ENCODE assay signal across 9 cellular contexts in genomic region chr16:62225675-62226074, GRCh38.
A peak's percentile ranks its signal among the peaks of the same experiment; 100 is the strongest.
DNase-seq lines count a peak whose midpoint lies in the region; ATAC-seq and TF ChIP-seq lines count a peak whose summit lies in the region.
"Had no signal": no experiment of that assay in that cellular context is flagged by ENCODE, and none has a peak within 500 bp of the region (broad histone marks: within the 10 kb centered on the region; RNA-seq: fewer than 3 reads in every experiment).

No MANE protein-coding gene starts in this region.

- H3K4me2 ChIP-seq in GM23248 (ENCODE audit: unreplicated experiment): no peak overlapping the region

- H3K9me3 ChIP-seq in GM23248 (ENCODE audit: low read depth) (no peaks in the 10 kb centered on the region), MG63 (no peaks in the 10 kb centered on the region)
- H3K9me3 ChIP-seq: ovary had no signal

- intact Hi-C loops in posterior vena cava (cut with DNase I): no loop called here

- no peak overlapping the region for H3K9ac ChIP-seq in GM23248

- no peaks in the 10 kb centered on the region for H4K20me1 ChIP-seq in GM23248 (ENCODE audit: insufficient read depth)

- peak overlapping the region; percentile 73 for H2AFZ ChIP-seq in GM23248

- no peak overlapping the region for H3K27ac ChIP-seq in GM23248
- H3K27ac ChIP-seq: ovary had no signal

- no peaks in the 10 kb centered on the region for H3K9me2 ChIP-seq in GM23248 (ENCODE audit: insufficient read depth)

- WGBS in GM23248 (ENCODE audit: low coverage in 1 of 2, low lambda C conversion rate in 2 of 2, missing lambda C conversion rate in 2 of 2), 2 experiments: 40 to 41% methylated on average over 7 of the region's 7 CpGs

- H3K4me3 ChIP-seq in GM06990 (replicated peaks; ENCODE audit: low read depth, low read length) (no peak overlapping the region), GM23248 (peak overlapping the region; percentile 38; the same call in 1 of the 2 replicates), MG63 (no peak overlapping the region)
- H3K4me3 ChIP-seq: ovary had no signal

- H3K79me2 ChIP-seq in GM23248 (ENCODE audit: insufficient read depth): no peaks in the 10 kb centered on the region

- no peak for ATAC-seq in GM18520 (IDR thresholded peaks at IDR 0.05; ENCODE audit: unreplicated experiment)

- H3K27me3 ChIP-seq in GM06990 (replicated peaks; ENCODE audit: control insufficient read depth, insufficient read depth, low read length): no peaks in the 10 kb centered on the region
- H3K27me3 ChIP-seq in GM23248 (replicated peaks; ENCODE audit: insufficient read depth): no peaks in the 10 kb centered on the region
- no peaks in the 10 kb centered on the region for H3K27me3 ChIP-seq in MG63
- H3K27me3 ChIP-seq: ovary had no signal

- DNase-seq in GM06990 (ENCODE audit: extremely low read depth, insufficient read length) (no peak), GM23248 (peak; percentile 76), MG63 (peak; percentile 76), SKM-1 (lab: John Stamatoyannopoulos, UW; ENCODE audit: unreplicated experiment) (peak; percentile 36), fibroblast of the conjunctiva (ENCODE audit: low read depth) (peak; percentile 13), posterior vena cava (ENCODE audit: low spot score) (peak; percentile 78), kidney glomerular epithelial cell (lab: John Stamatoyannopoulos, UW) (no peak)

- no peaks in the 10 kb centered on the region for H3K4me1 ChIP-seq in GM23248 (ENCODE audit: insufficient read depth)

- in situ Hi-C loops in GM23248 (cut with MboI): no loop called here

- H3F3A ChIP-seq in GM23248 (ENCODE audit: insufficient read depth): no peaks in the 10 kb centered on the region

- H3K36me3 ChIP-seq in GM06990 (ENCODE audit: control insufficient read depth, insufficient read depth, low read length): no peaks in the 10 kb centered on the region
- no peaks in the 10 kb centered on the region for H3K36me3 ChIP-seq in GM23248 (ENCODE audit: low read depth)
- no peaks in the 10 kb centered on the region for H3K36me3 ChIP-seq in MG63
- H3K36me3 ChIP-seq: ovary had no signal

- TF ChIP-seq CTCF in GM06990 (IDR thresholded peaks at IDR 0.05; ENCODE audit: insufficient read depth, low read length, poor library complexity, severe bottlenecking): peak; percentile 49

Comparison
In these comparisons a context has a peak if more than half of its experiments do, and no peak if none do; other contexts are left out.
1. DNase-seq: peak in GM23248 (single experiment), MG63 (single experiment), SKM-1 (single experiment), fibroblast of the conjunctiva (single experiment) and posterior vena cava (single experiment); none in GM06990 (single experiment) and kidney glomerular epithelial cell (single experiment).